1 cellular context compared by ENCODE assay signal in the genomic region with DNA sequence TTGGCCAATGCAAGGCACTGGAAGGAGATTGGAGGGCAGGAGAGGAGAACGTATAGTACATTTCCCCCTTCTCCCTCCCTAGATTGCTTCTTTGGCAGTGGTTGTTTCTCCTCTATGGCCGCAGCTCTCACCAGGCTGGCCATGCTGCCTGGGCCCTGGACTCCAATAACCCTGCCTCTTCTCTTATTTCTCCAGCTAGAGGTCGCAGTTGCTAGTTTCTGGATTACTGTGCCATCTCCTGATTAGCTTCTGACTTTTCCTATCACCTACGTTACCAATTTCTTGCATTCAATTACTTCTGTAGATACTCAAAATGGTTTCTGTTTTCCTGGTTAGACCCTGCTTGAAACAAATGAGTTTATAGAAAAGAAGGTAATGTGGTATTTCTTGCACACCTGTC.
TF ChIP-seq lines count a peak whose summit lies in the region.

No MANE protein-coding gene starts in this region.

TF ChIP-seq in SK-N-SH, 30 proteins besides CTCF, POLR2A, EP300 and RAD21 (continued from another document):
- TF ChIP-seq, protein P1, sequence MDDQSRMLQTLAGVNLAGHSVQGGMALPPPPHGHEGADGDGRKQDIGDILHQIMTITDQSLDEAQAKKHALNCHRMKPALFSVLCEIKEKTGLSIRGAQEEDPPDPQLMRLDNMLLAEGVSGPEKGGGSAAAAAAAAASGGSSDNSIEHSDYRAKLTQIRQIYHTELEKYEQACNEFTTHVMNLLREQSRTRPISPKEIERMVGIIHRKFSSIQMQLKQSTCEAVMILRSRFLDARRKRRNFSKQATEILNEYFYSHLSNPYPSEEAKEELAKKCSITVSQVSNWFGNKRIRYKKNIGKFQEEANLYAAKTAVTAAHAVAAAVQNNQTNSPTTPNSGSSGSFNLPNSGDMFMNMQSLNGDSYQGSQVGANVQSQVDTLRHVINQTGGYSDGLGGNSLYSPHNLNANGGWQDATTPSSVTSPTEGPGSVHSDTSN (IDR thresholded peaks at IDR 0.05), result no peak
- TF ChIP-seq, protein P2, sequence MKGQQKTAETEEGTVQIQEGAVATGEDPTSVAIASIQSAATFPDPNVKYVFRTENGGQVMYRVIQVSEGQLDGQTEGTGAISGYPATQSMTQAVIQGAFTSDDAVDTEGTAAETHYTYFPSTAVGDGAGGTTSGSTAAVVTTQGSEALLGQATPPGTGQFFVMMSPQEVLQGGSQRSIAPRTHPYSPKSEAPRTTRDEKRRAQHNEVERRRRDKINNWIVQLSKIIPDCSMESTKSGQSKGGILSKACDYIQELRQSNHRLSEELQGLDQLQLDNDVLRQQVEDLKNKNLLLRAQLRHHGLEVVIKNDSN (IDR thresholded peaks at IDR 0.05; ENCODE audit: borderline replicate concordance, low read depth), result no peak
- TF ChIP-seq TCF12 (IDR thresholded peaks at IDR 0.05) (no peak), YY1 (IDR thresholded peaks at IDR 0.05; ENCODE audit: low read depth) (no peak), GATA2 (CRISPR knock-in tag; IDR thresholded peaks at IDR 0.05) (no peak)
